Comparison of ENCODE assay signal across 8 cellular contexts in the genomic region with DNA sequence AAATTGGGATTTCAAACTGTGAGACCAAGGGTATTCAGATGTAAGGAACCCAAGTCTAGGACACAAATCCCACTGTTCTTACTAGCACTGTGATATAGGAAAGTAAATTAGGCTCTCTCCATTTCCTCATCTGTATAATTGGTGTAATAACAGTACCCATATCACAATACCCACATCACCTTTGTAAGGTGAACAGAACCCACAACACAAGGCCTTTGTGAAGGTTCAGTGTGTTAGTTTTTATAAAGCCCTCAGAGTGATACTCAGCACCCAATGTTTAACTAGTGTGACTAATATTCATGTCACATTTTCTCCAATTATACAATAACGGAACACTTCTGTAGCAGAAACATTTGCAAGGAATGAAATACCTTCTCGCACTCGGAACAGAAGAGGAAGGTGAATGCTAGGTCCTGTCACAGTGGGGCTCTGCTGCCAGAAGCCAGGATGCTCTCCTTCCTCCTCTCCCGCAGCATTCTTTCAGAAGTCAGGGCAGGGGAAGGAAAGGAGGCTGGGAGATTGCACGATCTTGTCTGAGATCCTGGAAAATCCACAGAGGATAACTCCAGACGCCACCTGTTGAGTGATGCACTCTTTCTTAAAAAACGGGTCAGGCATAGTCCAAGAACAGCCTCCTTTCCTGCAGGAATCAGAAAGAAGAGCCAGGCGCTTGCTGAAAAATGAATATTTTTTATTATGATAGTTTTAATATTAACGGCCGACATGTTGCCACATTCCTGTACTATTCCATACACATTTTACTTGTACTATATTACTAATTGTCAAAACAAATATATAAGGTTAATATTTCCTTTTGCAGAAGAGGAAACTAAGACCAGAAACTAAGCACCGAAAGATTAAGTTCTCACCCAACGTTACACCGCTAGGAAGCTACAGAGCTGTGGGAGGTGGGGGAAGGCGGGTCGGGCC. TPM values are rescaled to one million over a fixed set of nuclear protein-coding genes. Genes with fewer than 3 reads are reported as not detected.
DNase-seq lines count a peak whose midpoint lies in the region; ATAC-seq and TF ChIP-seq lines count a peak whose summit lies in the region.

No MANE protein-coding gene starts in this region.

- H4K20me1 ChIP-seq in OCI-LY1 (ENCODE audit: insufficient read depth, low read length), result no peaks in the 10 kb centered on the region

- peaks cover 9% of the 10 kb centered on the region; the same call in 1 of the 2 replicates for H3K9me3 ChIP-seq in OCI-LY1 (ENCODE audit: low read length)
- H3K9me3 ChIP-seq in muscle layer of duodenum (ENCODE audit: control insufficient read depth in 1 of 2, low read length in 2 of 2), result peaks cover 0 to 2% of the 10 kb centered on the region in 2 donors

- H3K27me3 ChIP-seq in OCI-LY1 (ENCODE audit: insufficient read depth, low read length) (no peaks in the 10 kb centered on the region), dorsolateral prefrontal cortex (no peaks in the 10 kb centered on the region), muscle layer of duodenum (ENCODE audit: low read depth, low read length) (no peaks in the 10 kb centered on the region)

- H3K36me3 ChIP-seq in OCI-LY1 (ENCODE audit: insufficient read depth, low read length) (peaks cover 42% of the 10 kb centered on the region), muscle layer of duodenum (ENCODE audit: control insufficient read depth in 1 of 2, insufficient read depth in 2 of 2, low read length in 2 of 2) (peaks cover 29 to 38% of the 10 kb centered on the region in 2 donors)

- peak overlapping the region; percentile 53; the same call in 1 of the 2 replicates for H2AFZ ChIP-seq in OCI-LY1 (ENCODE audit: low read length)

- peak overlapping the region; percentile 89 for H3K9ac ChIP-seq in OCI-LY1 (ENCODE audit: low read length)

- 0 out of 2 replicates have a peak, but pooled peaks cover 4% of the 10 kb centered on the region for H3K79me2 ChIP-seq in OCI-LY1 (ENCODE audit: insufficient read depth, low read length)

- TF ChIP-seq CTCF in OCI-LY1 (IDR thresholded peaks at IDR 0.05; ENCODE audit: low read length) (no peak), dorsolateral prefrontal cortex (IDR thresholded peaks at IDR 0.05 in 54 of 56, conservative IDR thresholded peaks at IDR 0.05 in 2 of 56; ENCODE audit: low read depth in 1 of 56, partially characterized antibody in 56 of 56) (no peak)

- H3F3A ChIP-seq in OCI-LY1 (ENCODE audit: insufficient read depth, low read length), result no peaks in the 10 kb centered on the region

- H3K4me2 ChIP-seq in OCI-LY1 (ENCODE audit: low read length), result peak overlapping the region; percentile 87

- ATAC-seq in GM21576 (IDR thresholded peaks at IDR 0.05; ENCODE audit: unreplicated experiment), result no peak

- H3K4me3 ChIP-seq in OCI-LY1 (ENCODE audit: low read depth, low read length, poor library complexity, severe bottlenecking) (peak overlapping the region; percentile 86), dorsolateral prefrontal cortex (peak overlapping the region; percentile 45 to 98 (median 80)), muscle layer of duodenum (ENCODE audit: low read depth in 1 of 2, low read length in 2 of 2) (peak overlapping the region; percentile 82 to 83)

- H3K27ac ChIP-seq in OCI-LY1 (ENCODE audit: low read depth, low read length, poor library complexity, severe bottlenecking) (no peak overlapping the region), dorsolateral prefrontal cortex (peak overlapping the region in 57 of 59 donors; percentile 51 to 95 (median 88)), muscle layer of duodenum (ENCODE audit: low read length) (peak overlapping the region; percentile 74)

- intact Hi-C loops in dorsolateral prefrontal cortex (cut with DNase I), result loop anchor here (2.0 to 10.0 kb wide), 2 partner anchors 30 to 110 kb away; partner anchors contain the start of gene ZNF283 (in 1 of the 2)

- H3K4me1 ChIP-seq in OCI-LY1 (ENCODE audit: insufficient read depth, low read length, severe bottlenecking), result peaks cover 18% of the 10 kb centered on the region
- H3K4me1 ChIP-seq in muscle layer of duodenum (ENCODE audit: control insufficient read depth in 1 of 2, insufficient read depth in 2 of 2, low read length in 2 of 2), result peaks cover 8 to 15% of the 10 kb centered on the region in 2 donors

- DNase-seq in DMS 273 (lab: John Stamatoyannopoulos, UW; ENCODE audit: unreplicated experiment) (peak; percentile 22), DMS 273 treated with DMSO at 0.1 percent for 48 hours (lab: John Stamatoyannopoulos, UW) (no peak), dorsolateral prefrontal cortex (no peak), NCI-H2081 treated with DMSO at 0.1 percent for 48 hours (lab: John Stamatoyannopoulos, UW) (no peak), SKM-1 treated with dmso at 0.1 percent for 144 hours (lab: John Stamatoyannopoulos, UW; ENCODE audit: unreplicated experiment) (no peak)

- no peaks in the 10 kb centered on the region for H3K9me2 ChIP-seq in OCI-LY1 (ENCODE audit: low read depth, low read length)

RNA-seq across cellular contexts. Expression of gene ZNF45, which starts 0.8 kb away (rescaled TPM):
- total RNA-seq in dorsolateral prefrontal cortex, result 10 to 100 TPM in 77 of 120 experiments, 1 to 10 TPM in 43; 5.4 to 16.4 (median 10.9) TPM

RNA-seq across cellular contexts. Expression of gene ZNF221, which starts 16.7 kb away (rescaled TPM):
- 10 to 100 TPM in 118 of 120 experiments, 1 to 10 TPM in 2; 7.4 to 29.1 (median 15.2) TPM for total RNA-seq in dorsolateral prefrontal cortex

RNA-seq across cellular contexts. Expression of gene ZNF155, which starts 49.7 kb away (rescaled TPM):
- 10 to 100 TPM in 83 of 120 experiments, 1 to 10 TPM in 37; 6.7 to 16.6 (median 10.8) TPM for total RNA-seq in dorsolateral prefrontal cortex

RNA-seq across cellular contexts. Expression of gene ZNF404, which starts 50.6 kb away (rescaled TPM):
- total RNA-seq in dorsolateral prefrontal cortex, result 10 to 100 TPM in 102 of 120 experiments, 1 to 10 TPM in 18; 6.3 to 25.6 (median 13.6) TPM
